21 cellular contexts compared by ENCODE assay signal in genomic region chr5:181035991-181036815, GRCh38. TPM values are rescaled to one million over a fixed set of nuclear protein-coding genes. Genes with fewer than 3 reads are reported as not detected.
"Had no signal": no experiment of that assay in that cellular context is flagged by ENCODE, and none has a peak within 500 bp of the region (broad histone marks: within the 10 kb centered on the region; RNA-seq: fewer than 3 reads in every experiment).

No MANE protein-coding gene starts in this region.

- H3K4me3 ChIP-seq: body of pancreas, colonic mucosa, heart right ventricle, suprapubic skin had no signal

- ATAC-seq: left colon had no signal

- DNase-seq: activated CD4-positive, alpha-beta T cell treated with anti-CD3 and anti-CD28 coated beads, Interleukin-2, amount 10 ng/mL, durations not matched to agents 7 days and 5 days; activated CD4-positive, CD25-positive, alpha-beta regulatory T cell; activated CD8-positive, alpha-beta memory T cell treated with anti-CD3 and anti-CD28 coated beads for 24 hours; activated gamma-delta T cell treated with Interleukin-2 at 50 U/mL for 16 hours; activated naive CD8-positive, alpha-beta T cell treated with anti-CD3 and anti-CD28 coated beads for 36 hours; central memory CD4-positive, alpha-beta T cell; colonic mucosa; foreskin melanocyte; heart right ventricle; left colon; naive B cell; stimulated activated CD4-positive, alpha-beta T cell treated with anti-CD3 and anti-CD28 coated beads, Interleukin-4, amount 100 ng/mL, for 24 hours; stimulated activated CD8-positive, alpha-beta memory T cell treated with anti-CD3 and anti-CD28 coated beads, Interleukin-4, amount 100 ng/mL, for 48 hours had no signal

- H3K9ac ChIP-seq: parathyroid adenoma had no signal

- H3K27ac ChIP-seq: body of pancreas, colonic mucosa, heart right ventricle, parathyroid adenoma, suprapubic skin had no signal

- H2AFZ ChIP-seq: parathyroid adenoma had no signal

- H3K4me1 ChIP-seq: body of pancreas, colonic mucosa, parathyroid adenoma, suprapubic skin had no signal

- H3K36me3 ChIP-seq: colonic mucosa, heart right ventricle, suprapubic skin had no signal

- H3K79me2 ChIP-seq: parathyroid adenoma had no signal

- H3K9me3 ChIP-seq: body of pancreas, colonic mucosa, suprapubic skin had no signal

- H3K27me3 ChIP-seq: body of pancreas, colonic mucosa had no signal

RNA-seq across cellular contexts. Expression of gene BTNL9, which starts 3.9 kb away (rescaled TPM):
- total RNA-seq: activated CD4-positive, alpha-beta T cell treated with anti-CD3 and anti-CD28 coated beads, Interleukin-2, amount 10 ng/mL, durations not matched to agents 7 days and 5 days; fibroblast of lung had no signal
- polyA plus RNA-seq: fibroblast of lung had no signal

RNA-seq across cellular contexts. Expression of gene BTNL3, which starts 47.6 kb away (rescaled TPM):
- total RNA-seq: activated CD4-positive, alpha-beta T cell treated with anti-CD3 and anti-CD28 coated beads, Interleukin-2, amount 10 ng/mL, durations not matched to agents 7 days and 5 days; activated naive CD8-positive, alpha-beta T cell treated with anti-CD3 and anti-CD28 coated beads for 36 hours; endothelial cell of umbilical vein; fibroblast of lung; lung microvascular endothelial cell; skeletal muscle tissue; suprapubic skin; ureter had no signal
- polyA plus RNA-seq: endothelial cell of umbilical vein, fibroblast of lung had no signal
